In the genomic region with DNA sequence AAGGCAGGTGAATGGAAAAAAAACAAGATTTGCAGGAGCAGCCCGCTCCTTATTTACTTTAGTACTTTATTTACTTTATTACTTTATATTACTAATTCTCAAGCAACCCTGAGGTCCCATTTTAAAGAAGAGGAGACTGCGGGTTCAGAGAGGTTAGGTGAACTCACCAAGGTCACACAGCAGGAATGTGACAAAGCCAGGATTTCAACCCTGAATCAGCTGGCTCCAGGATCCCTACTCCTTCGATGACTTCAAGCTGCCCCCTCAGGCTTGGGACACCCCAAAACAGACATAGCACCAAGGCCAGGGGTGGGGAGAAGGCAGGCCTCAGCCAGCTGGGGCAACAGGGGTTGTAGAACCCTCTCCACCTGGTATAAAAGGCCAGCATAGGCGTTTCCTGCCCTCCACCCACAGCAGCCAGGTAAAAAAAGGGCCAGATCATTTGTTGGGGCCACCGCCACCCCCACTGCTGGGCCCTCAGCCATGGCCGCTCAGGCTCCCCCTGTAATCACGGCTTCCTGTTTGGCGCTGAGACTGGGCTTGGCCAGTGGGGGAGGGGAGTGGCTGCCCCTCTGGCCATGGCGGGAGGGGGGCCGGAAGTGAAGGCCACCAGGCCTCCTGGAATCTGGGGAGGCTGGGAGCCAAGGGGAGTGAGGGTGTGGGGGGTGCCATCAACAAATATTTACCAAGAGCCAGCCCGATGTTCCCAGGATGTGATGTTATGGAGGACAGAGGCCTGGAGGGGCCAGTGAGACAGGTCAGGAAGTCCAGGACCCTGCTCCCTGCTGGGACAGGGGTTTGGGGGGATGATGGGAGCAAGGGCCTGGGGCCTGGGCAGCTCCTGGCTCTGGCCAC, we compare ENCODE assay signal across 1 cellular context.
TF ChIP-seq lines count a peak whose summit lies in the region.

No MANE protein-coding gene starts in this region.

TF ChIP-seq in HepG2, 621 proteins besides CTCF, POLR2A, EP300 and RAD21 (continued from another document and continues in another):
- TF ChIP-seq, protein P1, sequence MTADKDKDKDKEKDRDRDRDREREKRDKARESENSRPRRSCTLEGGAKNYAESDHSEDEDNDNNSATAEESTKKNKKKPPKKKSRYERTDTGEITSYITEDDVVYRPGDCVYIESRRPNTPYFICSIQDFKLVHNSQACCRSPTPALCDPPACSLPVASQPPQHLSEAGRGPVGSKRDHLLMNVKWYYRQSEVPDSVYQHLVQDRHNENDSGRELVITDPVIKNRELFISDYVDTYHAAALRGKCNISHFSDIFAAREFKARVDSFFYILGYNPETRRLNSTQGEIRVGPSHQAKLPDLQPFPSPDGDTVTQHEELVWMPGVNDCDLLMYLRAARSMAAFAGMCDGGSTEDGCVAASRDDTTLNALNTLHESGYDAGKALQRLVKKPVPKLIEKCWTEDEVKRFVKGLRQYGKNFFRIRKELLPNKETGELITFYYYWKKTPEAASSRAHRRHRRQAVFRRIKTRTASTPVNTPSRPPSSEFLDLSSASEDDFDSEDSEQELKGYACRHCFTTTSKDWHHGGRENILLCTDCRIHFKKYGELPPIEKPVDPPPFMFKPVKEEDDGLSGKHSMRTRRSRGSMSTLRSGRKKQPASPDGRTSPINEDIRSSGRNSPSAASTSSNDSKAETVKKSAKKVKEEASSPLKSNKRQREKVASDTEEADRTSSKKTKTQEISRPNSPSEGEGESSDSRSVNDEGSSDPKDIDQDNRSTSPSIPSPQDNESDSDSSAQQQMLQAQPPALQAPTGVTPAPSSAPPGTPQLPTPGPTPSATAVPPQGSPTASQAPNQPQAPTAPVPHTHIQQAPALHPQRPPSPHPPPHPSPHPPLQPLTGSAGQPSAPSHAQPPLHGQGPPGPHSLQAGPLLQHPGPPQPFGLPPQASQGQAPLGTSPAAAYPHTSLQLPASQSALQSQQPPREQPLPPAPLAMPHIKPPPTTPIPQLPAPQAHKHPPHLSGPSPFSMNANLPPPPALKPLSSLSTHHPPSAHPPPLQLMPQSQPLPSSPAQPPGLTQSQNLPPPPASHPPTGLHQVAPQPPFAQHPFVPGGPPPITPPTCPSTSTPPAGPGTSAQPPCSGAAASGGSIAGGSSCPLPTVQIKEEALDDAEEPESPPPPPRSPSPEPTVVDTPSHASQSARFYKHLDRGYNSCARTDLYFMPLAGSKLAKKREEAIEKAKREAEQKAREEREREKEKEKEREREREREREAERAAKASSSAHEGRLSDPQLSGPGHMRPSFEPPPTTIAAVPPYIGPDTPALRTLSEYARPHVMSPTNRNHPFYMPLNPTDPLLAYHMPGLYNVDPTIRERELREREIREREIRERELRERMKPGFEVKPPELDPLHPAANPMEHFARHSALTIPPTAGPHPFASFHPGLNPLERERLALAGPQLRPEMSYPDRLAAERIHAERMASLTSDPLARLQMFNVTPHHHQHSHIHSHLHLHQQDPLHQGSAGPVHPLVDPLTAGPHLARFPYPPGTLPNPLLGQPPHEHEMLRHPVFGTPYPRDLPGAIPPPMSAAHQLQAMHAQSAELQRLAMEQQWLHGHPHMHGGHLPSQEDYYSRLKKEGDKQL (CRISPR knock-in tag; IDR thresholded peaks at IDR 0.05; ENCODE audit: low read depth): no peak
- TF ChIP-seq, protein P2, sequence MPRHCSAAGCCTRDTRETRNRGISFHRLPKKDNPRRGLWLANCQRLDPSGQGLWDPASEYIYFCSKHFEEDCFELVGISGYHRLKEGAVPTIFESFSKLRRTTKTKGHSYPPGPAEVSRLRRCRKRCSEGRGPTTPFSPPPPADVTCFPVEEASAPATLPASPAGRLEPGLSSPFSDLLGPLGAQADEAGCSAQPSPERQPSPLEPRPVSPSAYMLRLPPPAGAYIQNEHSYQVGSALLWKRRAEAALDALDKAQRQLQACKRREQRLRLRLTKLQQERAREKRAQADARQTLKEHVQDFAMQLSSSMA (CRISPR knock-in tag; IDR thresholded peaks at IDR 0.05): no peak
- TF ChIP-seq FOXJ3 (CRISPR knock-in tag; IDR thresholded peaks at IDR 0.05; ENCODE audit: borderline replicate concordance): no peak
- TF ChIP-seq, protein P3, sequence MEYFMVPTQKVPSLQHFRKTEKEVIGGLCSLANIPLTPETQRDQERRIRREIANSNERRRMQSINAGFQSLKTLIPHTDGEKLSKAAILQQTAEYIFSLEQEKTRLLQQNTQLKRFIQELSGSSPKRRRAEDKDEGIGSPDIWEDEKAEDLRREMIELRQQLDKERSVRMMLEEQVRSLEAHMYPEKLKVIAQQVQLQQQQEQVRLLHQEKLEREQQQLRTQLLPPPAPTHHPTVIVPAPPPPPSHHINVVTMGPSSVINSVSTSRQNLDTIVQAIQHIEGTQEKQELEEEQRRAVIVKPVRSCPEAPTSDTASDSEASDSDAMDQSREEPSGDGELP (IDR thresholded peaks at IDR 0.05; ENCODE audit: borderline replicate concordance, low read depth): peak; percentile 27; the same call in 1 of the 2 replicates
- TF ChIP-seq, protein P4, sequence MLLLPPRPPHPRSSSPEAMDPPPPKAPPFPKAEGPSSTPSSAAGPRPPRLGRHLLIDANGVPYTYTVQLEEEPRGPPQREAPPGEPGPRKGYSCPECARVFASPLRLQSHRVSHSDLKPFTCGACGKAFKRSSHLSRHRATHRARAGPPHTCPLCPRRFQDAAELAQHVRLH (CRISPR knock-in tag; IDR thresholded peaks at IDR 0.05; ENCODE audit: borderline replicate concordance, low read depth): no peak
- TF ChIP-seq, protein P5, sequence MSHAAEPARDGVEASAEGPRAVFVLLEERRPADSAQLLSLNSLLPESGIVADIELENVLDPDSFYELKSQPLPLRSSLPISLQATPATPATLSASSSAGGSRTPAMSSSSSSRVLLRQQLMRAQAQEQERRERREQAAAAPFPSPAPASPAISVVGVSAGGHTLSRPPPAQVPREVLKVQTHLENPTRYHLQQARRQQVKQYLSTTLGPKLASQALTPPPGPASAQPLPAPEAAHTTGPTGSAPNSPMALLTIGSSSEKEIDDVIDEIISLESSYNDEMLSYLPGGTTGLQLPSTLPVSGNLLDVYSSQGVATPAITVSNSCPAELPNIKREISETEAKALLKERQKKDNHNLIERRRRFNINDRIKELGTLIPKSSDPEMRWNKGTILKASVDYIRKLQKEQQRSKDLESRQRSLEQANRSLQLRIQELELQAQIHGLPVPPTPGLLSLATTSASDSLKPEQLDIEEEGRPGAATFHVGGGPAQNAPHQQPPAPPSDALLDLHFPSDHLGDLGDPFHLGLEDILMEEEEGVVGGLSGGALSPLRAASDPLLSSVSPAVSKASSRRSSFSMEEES (CRISPR knock-in tag; IDR thresholded peaks at IDR 0.05): no peak
- TF ChIP-seq ZNF431 (CRISPR knock-in tag; IDR thresholded peaks at IDR 0.05; ENCODE audit: borderline replicate concordance, low read depth): no peak
- no peak for TF ChIP-seq PLRG1 (conservative IDR thresholded peaks at IDR 0.05)
- TF ChIP-seq ZMYM4 (CRISPR knock-in tag; IDR thresholded peaks at IDR 0.05): peak; percentile 28; the same call in 1 of the 2 replicates
- no peak for TF ChIP-seq ZNF207 (IDR thresholded peaks at IDR 0.05; ENCODE audit: borderline replicate concordance)
- peak; percentile 88 for TF ChIP-seq ETV5 (CRISPR knock-in tag; IDR thresholded peaks at IDR 0.05; ENCODE audit: borderline replicate concordance)
- TF ChIP-seq, protein P6, sequence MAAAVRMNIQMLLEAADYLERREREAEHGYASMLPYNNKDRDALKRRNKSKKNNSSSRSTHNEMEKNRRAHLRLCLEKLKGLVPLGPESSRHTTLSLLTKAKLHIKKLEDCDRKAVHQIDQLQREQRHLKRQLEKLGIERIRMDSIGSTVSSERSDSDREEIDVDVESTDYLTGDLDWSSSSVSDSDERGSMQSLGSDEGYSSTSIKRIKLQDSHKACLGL (CRISPR knock-in tag; IDR thresholded peaks at IDR 0.05): no peak
- peak; percentile 50; the same call in 1 of the 2 replicates for TF ChIP-seq ERF (CRISPR knock-in tag; IDR thresholded peaks at IDR 0.05)
- TF ChIP-seq GABPB1 (CRISPR knock-in tag; IDR thresholded peaks at IDR 0.05): peak; percentile 88
- TF ChIP-seq, protein P7, sequence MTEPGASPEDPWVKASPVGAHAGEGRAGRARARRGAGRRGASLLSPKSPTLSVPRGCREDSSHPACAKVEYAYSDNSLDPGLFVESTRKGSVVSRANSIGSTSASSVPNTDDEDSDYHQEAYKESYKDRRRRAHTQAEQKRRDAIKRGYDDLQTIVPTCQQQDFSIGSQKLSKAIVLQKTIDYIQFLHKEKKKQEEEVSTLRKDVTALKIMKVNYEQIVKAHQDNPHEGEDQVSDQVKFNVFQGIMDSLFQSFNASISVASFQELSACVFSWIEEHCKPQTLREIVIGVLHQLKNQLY (CRISPR knock-in tag; IDR thresholded peaks at IDR 0.05): no peak
- no peak for TF ChIP-seq ARNT2 (CRISPR knock-in tag; IDR thresholded peaks at IDR 0.05; ENCODE audit: low read depth)
- no peak for TF ChIP-seq POLR2AphosphoS5 (IDR thresholded peaks at IDR 0.05; ENCODE audit: low read depth, low read length)
- no peak for TF ChIP-seq ZNF224 (CRISPR knock-in tag; IDR thresholded peaks at IDR 0.05)
- peak; percentile 45; the same call in 1 of the 2 replicates for TF ChIP-seq ZFX (CRISPR knock-in tag; IDR thresholded peaks at IDR 0.05; ENCODE audit: low read depth)
- TF ChIP-seq SOX6 (IDR thresholded peaks at IDR 0.05): no peak
- TF ChIP-seq SOX6 (CRISPR knock-in tag; IDR thresholded peaks at IDR 0.05): peak; percentile 10; the same call in 1 of the 2 replicates
- TF ChIP-seq ZFP36L2 (CRISPR knock-in tag; IDR thresholded peaks at IDR 0.05): no peak
- no peak for TF ChIP-seq SNRNP70 (IDR thresholded peaks at IDR 0.05; ENCODE audit: low read depth, low read length)
- TF ChIP-seq PHB2 (IDR thresholded peaks at IDR 0.05; ENCODE audit: partially characterized antibody): no peak
- no peak for TF ChIP-seq CCAR2 (optimal IDR thresholded peaks at IDR 0.05; ENCODE audit: low read depth, low read length)
- TF ChIP-seq ZNF263 (CRISPR knock-in tag; IDR thresholded peaks at IDR 0.05): no peak
- TF ChIP-seq, protein P8, sequence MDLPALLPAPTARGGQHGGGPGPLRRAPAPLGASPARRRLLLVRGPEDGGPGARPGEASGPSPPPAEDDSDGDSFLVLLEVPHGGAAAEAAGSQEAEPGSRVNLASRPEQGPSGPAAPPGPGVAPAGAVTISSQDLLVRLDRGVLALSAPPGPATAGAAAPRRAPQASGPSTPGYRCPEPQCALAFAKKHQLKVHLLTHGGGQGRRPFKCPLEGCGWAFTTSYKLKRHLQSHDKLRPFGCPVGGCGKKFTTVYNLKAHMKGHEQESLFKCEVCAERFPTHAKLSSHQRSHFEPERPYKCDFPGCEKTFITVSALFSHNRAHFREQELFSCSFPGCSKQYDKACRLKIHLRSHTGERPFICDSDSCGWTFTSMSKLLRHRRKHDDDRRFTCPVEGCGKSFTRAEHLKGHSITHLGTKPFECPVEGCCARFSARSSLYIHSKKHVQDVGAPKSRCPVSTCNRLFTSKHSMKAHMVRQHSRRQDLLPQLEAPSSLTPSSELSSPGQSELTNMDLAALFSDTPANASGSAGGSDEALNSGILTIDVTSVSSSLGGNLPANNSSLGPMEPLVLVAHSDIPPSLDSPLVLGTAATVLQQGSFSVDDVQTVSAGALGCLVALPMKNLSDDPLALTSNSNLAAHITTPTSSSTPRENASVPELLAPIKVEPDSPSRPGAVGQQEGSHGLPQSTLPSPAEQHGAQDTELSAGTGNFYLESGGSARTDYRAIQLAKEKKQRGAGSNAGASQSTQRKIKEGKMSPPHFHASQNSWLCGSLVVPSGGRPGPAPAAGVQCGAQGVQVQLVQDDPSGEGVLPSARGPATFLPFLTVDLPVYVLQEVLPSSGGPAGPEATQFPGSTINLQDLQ (CRISPR knock-in tag; IDR thresholded peaks at IDR 0.05): no peak
- TF ChIP-seq NAIF1 (CRISPR knock-in tag; IDR thresholded peaks at IDR 0.05; ENCODE audit: borderline replicate concordance): no peak
- TF ChIP-seq THAP11 (CRISPR knock-in tag; IDR thresholded peaks at IDR 0.05): 0 out of 2 replicates have a peak, but pooled peaks have one; percentile 24
- TF ChIP-seq, protein P9, sequence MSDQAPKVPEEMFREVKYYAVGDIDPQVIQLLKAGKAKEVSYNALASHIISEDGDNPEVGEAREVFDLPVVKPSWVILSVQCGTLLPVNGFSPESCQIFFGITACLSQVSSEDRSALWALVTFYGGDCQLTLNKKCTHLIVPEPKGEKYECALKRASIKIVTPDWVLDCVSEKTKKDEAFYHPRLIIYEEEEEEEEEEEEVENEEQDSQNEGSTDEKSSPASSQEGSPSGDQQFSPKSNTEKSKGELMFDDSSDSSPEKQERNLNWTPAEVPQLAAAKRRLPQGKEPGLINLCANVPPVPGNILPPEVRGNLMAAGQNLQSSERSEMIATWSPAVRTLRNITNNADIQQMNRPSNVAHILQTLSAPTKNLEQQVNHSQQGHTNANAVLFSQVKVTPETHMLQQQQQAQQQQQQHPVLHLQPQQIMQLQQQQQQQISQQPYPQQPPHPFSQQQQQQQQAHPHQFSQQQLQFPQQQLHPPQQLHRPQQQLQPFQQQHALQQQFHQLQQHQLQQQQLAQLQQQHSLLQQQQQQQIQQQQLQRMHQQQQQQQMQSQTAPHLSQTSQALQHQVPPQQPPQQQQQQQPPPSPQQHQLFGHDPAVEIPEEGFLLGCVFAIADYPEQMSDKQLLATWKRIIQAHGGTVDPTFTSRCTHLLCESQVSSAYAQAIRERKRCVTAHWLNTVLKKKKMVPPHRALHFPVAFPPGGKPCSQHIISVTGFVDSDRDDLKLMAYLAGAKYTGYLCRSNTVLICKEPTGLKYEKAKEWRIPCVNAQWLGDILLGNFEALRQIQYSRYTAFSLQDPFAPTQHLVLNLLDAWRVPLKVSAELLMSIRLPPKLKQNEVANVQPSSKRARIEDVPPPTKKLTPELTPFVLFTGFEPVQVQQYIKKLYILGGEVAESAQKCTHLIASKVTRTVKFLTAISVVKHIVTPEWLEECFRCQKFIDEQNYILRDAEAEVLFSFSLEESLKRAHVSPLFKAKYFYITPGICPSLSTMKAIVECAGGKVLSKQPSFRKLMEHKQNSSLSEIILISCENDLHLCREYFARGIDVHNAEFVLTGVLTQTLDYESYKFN (CRISPR knock-in tag; conservative IDR thresholded peaks at IDR 0.05): peak; percentile 50; the same call in 1 of the 2 replicates
- no peak for TF ChIP-seq FOXA1 (IDR thresholded peaks at IDR 0.05)
- peak; percentile 39; the same call in 1 of the 2 replicates for TF ChIP-seq FOXA1 (CRISPR knock-in tag; IDR thresholded peaks at IDR 0.05)
- no peak for TF ChIP-seq KLF9 (CRISPR knock-in tag; IDR thresholded peaks at IDR 0.05; ENCODE audit: low read depth)
- no peak for TF ChIP-seq ZNF274 (CRISPR knock-in tag; IDR thresholded peaks at IDR 0.05)
- TF ChIP-seq, protein P10, sequence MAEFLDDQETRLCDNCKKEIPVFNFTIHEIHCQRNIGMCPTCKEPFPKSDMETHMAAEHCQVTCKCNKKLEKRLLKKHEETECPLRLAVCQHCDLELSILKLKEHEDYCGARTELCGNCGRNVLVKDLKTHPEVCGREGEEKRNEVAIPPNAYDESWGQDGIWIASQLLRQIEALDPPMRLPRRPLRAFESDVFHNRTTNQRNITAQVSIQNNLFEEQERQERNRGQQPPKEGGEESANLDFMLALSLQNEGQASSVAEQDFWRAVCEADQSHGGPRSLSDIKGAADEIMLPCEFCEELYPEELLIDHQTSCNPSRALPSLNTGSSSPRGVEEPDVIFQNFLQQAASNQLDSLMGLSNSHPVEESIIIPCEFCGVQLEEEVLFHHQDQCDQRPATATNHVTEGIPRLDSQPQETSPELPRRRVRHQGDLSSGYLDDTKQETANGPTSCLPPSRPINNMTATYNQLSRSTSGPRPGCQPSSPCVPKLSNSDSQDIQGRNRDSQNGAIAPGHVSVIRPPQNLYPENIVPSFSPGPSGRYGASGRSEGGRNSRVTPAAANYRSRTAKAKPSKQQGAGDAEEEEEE (CRISPR knock-in tag; IDR thresholded peaks at IDR 0.05; ENCODE audit: borderline replicate concordance): no peak
- no peak for TF ChIP-seq MEIS1 (CRISPR knock-in tag; IDR thresholded peaks at IDR 0.05; ENCODE audit: borderline replicate concordance)
